ENCODE assay signal across 8 cellular contexts in genomic region chr15:48966595-48967301, GRCh38. TPM values are rescaled to one million over a fixed set of nuclear protein-coding genes. Genes with fewer than 3 reads are reported as not detected.
DNase-seq lines count a peak whose midpoint lies in the region; ATAC-seq, FAIRE-seq and TF ChIP-seq lines count a peak whose summit lies in the region.

No MANE protein-coding gene starts in this region.

- ATAC-seq in GM18517 (IDR thresholded peaks at IDR 0.05; ENCODE audit: unreplicated experiment) (peak; percentile 78), omental fat pad (ENCODE audit: low FRiP score) (no peak)

- peak overlapping the region; percentile 53 for H2AFZ ChIP-seq in Loucy (ENCODE audit: low read length)

- no peak for TF ChIP-seq POLR2A in H54 (IDR thresholded peaks at IDR 0.05; ENCODE audit: low read depth, low read length)

- no peaks in the 10 kb centered on the region for H3K79me2 ChIP-seq in Loucy (ENCODE audit: insufficient read depth, low read length)

- no peaks in the 10 kb centered on the region for H4K20me1 ChIP-seq in Loucy (ENCODE audit: insufficient read depth, low read length, poor library complexity, severe bottlenecking)

- H3K27me3 ChIP-seq in Loucy (ENCODE audit: insufficient read depth, low read length, poor library complexity, severe bottlenecking): no peaks in the 10 kb centered on the region

- no peaks in the 10 kb centered on the region for H3F3A ChIP-seq in Loucy (ENCODE audit: low read depth)

- peak; percentile 16 for DNase-seq in H54 (ENCODE audit: insufficient read length, low spot score)
- DNase-seq in choroid plexus epithelial cell (ENCODE audit: low read depth): peak; percentile 65
- no peak for DNase-seq in HT-29 (ENCODE audit: low spot score)
- no peak for DNase-seq in activated CD8-positive, alpha-beta memory T cell treated with anti-CD3 and anti-CD28 coated beads, Interleukin-2, amount 50 U/mL, for 48 hours
- DNase-seq in NCI-H2107 treated with DMSO at 0.1 percent for 48 hours (lab: John Stamatoyannopoulos, UW; ENCODE audit: unreplicated experiment): no peak
- no peak for DNase-seq in omental fat pad (ENCODE audit: low spot score)

- H3K4me2 ChIP-seq in Loucy (ENCODE audit: low read depth, low read length, poor library complexity, severe bottlenecking): peak overlapping the region; percentile 78

- TF ChIP-seq CTCF in Loucy (conservative IDR thresholded peaks at IDR 0.05; ENCODE audit: low read length): no peak
- TF ChIP-seq CTCF in choroid plexus epithelial cell (conservative IDR thresholded peaks at IDR 0.05; ENCODE audit: low read depth, low read length): no peak
- no peak for TF ChIP-seq CTCF in omental fat pad (IDR thresholded peaks at IDR 0.05)

- no peaks in the 10 kb centered on the region for H3K9me2 ChIP-seq in Loucy (replicated peaks; ENCODE audit: low read depth, low read length)

- H3K9ac ChIP-seq in Loucy (ENCODE audit: low read depth, low read length, poor library complexity, severe bottlenecking): peak overlapping the region; percentile 69

- H3K4me1 ChIP-seq in Loucy (ENCODE audit: insufficient read depth, low read length, poor library complexity, severe bottlenecking): peaks cover 43% of the 10 kb centered on the region

- H3K4me3 ChIP-seq in Loucy (ENCODE audit: low read length, poor library complexity, severe bottlenecking) (peak overlapping the region; percentile 56), choroid plexus epithelial cell (ENCODE audit: low read depth, low read length) (no peak overlapping the region)

- H3K36me3 ChIP-seq in Loucy (ENCODE audit: insufficient read depth, low read length): no peaks in the 10 kb centered on the region

- no peak for FAIRE-seq in H54 (lab: Jason Lieb, UNC)

- H3K9me3 ChIP-seq in Loucy (ENCODE audit: insufficient read depth, low read depth, low read length): no peaks in the 10 kb centered on the region

RNA-seq across cellular contexts. Expression of gene SHC4, which starts 3.0 kb away (rescaled TPM):
- total RNA-seq in HT-29 (2014; rRNA removed; shearing (Covaris generic)): not detected in 2 replicates
- total RNA-seq in omental fat pad: 1 to 10 TPM in 2 of 4 donors, under 1 TPM in 1, not detected in 1; 0.48 to 2.2 (median 1.2) TPM

Comparison
In these comparisons a context has a peak if more than half of its experiments do, and no peak if none do; other contexts are left out.
1. DNase-seq: peak in H54 (single experiment) and choroid plexus epithelial cell (single experiment); none in HT-29 (single experiment), activated CD8-positive, alpha-beta memory T cell treated with anti-CD3 and anti-CD28 coated beads, Interleukin-2, amount 50 U/mL, for 48 hours (single experiment), NCI-H2107 treated with DMSO at 0.1 percent for 48 hours (single experiment) and omental fat pad (single experiment).